Comparison of ENCODE assay signal across 20 cellular contexts in genomic region chr15:32698773-32699390, GRCh38. TPM values are rescaled to one million over a fixed set of nuclear protein-coding genes. Genes with fewer than 3 reads are reported as not detected.
DNase-seq lines count a peak whose midpoint lies in the region; ATAC-seq and TF ChIP-seq lines count a peak whose summit lies in the region.
"Had no signal": no experiment of that assay in that cellular context is flagged by ENCODE, and none has a peak within 500 bp of the region (broad histone marks: within the 10 kb centered on the region; RNA-seq: fewer than 3 reads in every experiment).

No MANE protein-coding gene starts in this region.

- H3K4me2 ChIP-seq in GM23338 (no peak overlapping the region), osteoblast (ENCODE audit: insufficient read depth, low read length) (no peak overlapping the region)

- H3K27me3 ChIP-seq in GM23338 (ENCODE audit: insufficient read depth) (no peaks in the 10 kb centered on the region), osteoblast (ENCODE audit: insufficient read depth, low read length) (no peaks in the 10 kb centered on the region), right atrium auricular region (no peaks in the 10 kb centered on the region)
- H3K27me3 ChIP-seq in CD8-positive, alpha-beta memory T cell (ENCODE audit: insufficient read depth, low read length, poor library complexity, severe bottlenecking) = no peaks in the 10 kb centered on the region

- H3K9me3 ChIP-seq in osteoblast (ENCODE audit: low read depth, low read length) (no peaks in the 10 kb centered on the region), right atrium auricular region (no peaks in the 10 kb centered on the region)
- H3K9me3 ChIP-seq in CD8-positive, alpha-beta memory T cell (ENCODE audit: low read length) = no peaks in the 10 kb centered on the region

- H3K36me3 ChIP-seq in GM23338 (ENCODE audit: insufficient read depth) = no peaks in the 10 kb centered on the region; the same call in 1 of the 2 replicates
- H3K36me3 ChIP-seq in osteoblast (ENCODE audit: insufficient read depth, low read length) = no peaks in the 10 kb centered on the region
- no peaks in the 10 kb centered on the region for H3K36me3 ChIP-seq in right atrium auricular region
- H3K36me3 ChIP-seq in CD8-positive, alpha-beta memory T cell (ENCODE audit: insufficient read depth, low read length) = no peaks in the 10 kb centered on the region

- no peak overlapping the region for H2AFZ ChIP-seq in GM23338
- H2AFZ ChIP-seq in osteoblast (ENCODE audit: low read length) = peak overlapping the region; percentile 38

- no peak overlapping the region for H3K4me3 ChIP-seq in GM23338
- H3K4me3 ChIP-seq in fibroblast of mammary gland (ENCODE audit: control insufficient read depth, low read depth, low read length) = no peak overlapping the region
- no peak overlapping the region for H3K4me3 ChIP-seq in osteoblast (ENCODE audit: insufficient read depth, low read length)
- H3K4me3 ChIP-seq in right atrium auricular region = no peak overlapping the region
- no peak overlapping the region for H3K4me3 ChIP-seq in CD8-positive, alpha-beta memory T cell (ENCODE audit: low read length)

- H3K27ac Mint-ChIP-seq in GM23338 = no peak overlapping the region
- H3K27ac Mint-ChIP-seq in CD8-positive, alpha-beta memory T cell = no peak overlapping the region
- H3K27ac Mint-ChIP-seq: CD14-positive monocyte had no signal

- no peaks in the 10 kb centered on the region for H3F3A ChIP-seq in GM23338 (replicated peaks; ENCODE audit: low read depth)

- H3K27me3 Mint-ChIP-seq in GM23338 (ENCODE audit: insufficient read depth, low read depth, poor library complexity) = no peaks in the 10 kb centered on the region
- H3K27me3 Mint-ChIP-seq in CD8-positive, alpha-beta memory T cell = peaks cover 4 to 34% of the 10 kb centered on the region in 2 donors

- CTCF ChIA-PET in CD8-positive, alpha-beta memory T cell (lab: Charles Lee) = no interaction called here

- H3K79me2 ChIP-seq in GM23338 (replicated peaks; ENCODE audit: insufficient read depth) = no peaks in the 10 kb centered on the region
- no peaks in the 10 kb centered on the region for H3K79me2 ChIP-seq in osteoblast (ENCODE audit: insufficient read depth, low read length)

- H4K20me1 ChIP-seq in GM23338 (replicated peaks; ENCODE audit: insufficient read depth) = no peaks in the 10 kb centered on the region
- H4K20me1 ChIP-seq in osteoblast (ENCODE audit: insufficient read depth, low read length) = no peaks in the 10 kb centered on the region

- peaks cover 3% of the 10 kb centered on the region; the same call in 2 of the 3 replicates for H3K9me3 Mint-ChIP-seq in GM23338
- H3K9me3 Mint-ChIP-seq in CD8-positive, alpha-beta memory T cell = no peaks in the 10 kb centered on the region

- H3K4me3 Mint-ChIP-seq in GM23338 = no peak overlapping the region
- H3K4me3 Mint-ChIP-seq in CD8-positive, alpha-beta memory T cell = no peak overlapping the region
- H3K4me3 Mint-ChIP-seq: CD14-positive monocyte had no signal

- H3K9me2 ChIP-seq in GM23338 (ENCODE audit: insufficient read depth) = 0 out of 2 replicates have a peak, but pooled peaks cover 4% of the 10 kb centered on the region

- POLR2A ChIA-PET in CD8-positive, alpha-beta memory T cell (lab: Charles Lee) = no interaction called here

- H3K4me1 Mint-ChIP-seq in GM23338 = peaks cover 7% of the 10 kb centered on the region; the same call in 2 of the 3 replicates
- H3K4me1 Mint-ChIP-seq in CD8-positive, alpha-beta memory T cell = no peaks in the 10 kb centered on the region

- DNase-seq in GM23338 (ENCODE audit: low spot score) (no peak), NCI-H69 (lab: John Stamatoyannopoulos, UW) (peak; percentile 80), fibroblast of mammary gland (ENCODE audit: low read depth) (peak; percentile 44), osteoblast (ENCODE audit: insufficient read length, low spot score, missing footprints) (peak; percentile 69), NCI-H345 (lab: John Stamatoyannopoulos, UW) (no peak), right atrium auricular region (ENCODE audit: low spot score) (no peak), SKM-1 treated with dmso at 0.1 percent for 144 hours (lab: John Stamatoyannopoulos, UW; ENCODE audit: unreplicated experiment) (no peak)
- no peak for DNase-seq in CD8-positive, alpha-beta memory T cell
- DNase-seq: ACHN, AML-193, COR-L47, Karpas-422, MM.1S, NCI-H1092 treated with DMSO at 0.1 percent for 48 hours, NCI-H1694, NCI-H2107, NCI-H526 treated with DMSO at 0.1 percent for 48 hours, OCI-M1 had no signal

- TF ChIP-seq CTCF in GM23338 (conservative IDR thresholded peaks at IDR 0.05; ENCODE audit: low read depth in 2 of 2) (no peak), fibroblast of mammary gland (conservative IDR thresholded peaks at IDR 0.05; ENCODE audit: control insufficient read depth, insufficient read depth, low read depth, low read length) (no peak), osteoblast (IDR thresholded peaks at IDR 0.05; ENCODE audit: extremely low read depth, low read depth, low read length) (no peak), right atrium auricular region (IDR thresholded peaks at IDR 0.05) (no peak)

- ATAC-seq in GM23338 = peak; percentile 66; the same call in 2 of the 3 replicates

- H3K27ac ChIP-seq in GM23338 (ENCODE audit: low read depth) = no peak overlapping the region
- peak overlapping the region; percentile 40 for H3K27ac ChIP-seq in osteoblast (ENCODE audit: low read depth, low read length)
- no peak overlapping the region for H3K27ac ChIP-seq in right atrium auricular region
- no peak overlapping the region for H3K27ac ChIP-seq in CD8-positive, alpha-beta memory T cell (ENCODE audit: low read depth, low read length)
- H3K27ac ChIP-seq: RWPE1 had no signal

- H3K4me1 ChIP-seq in GM23338 (ENCODE audit: insufficient read depth) (no peaks in the 10 kb centered on the region), osteoblast (ENCODE audit: insufficient read depth, low read length) (peaks cover 14% of the 10 kb centered on the region), right atrium auricular region (no peaks in the 10 kb centered on the region)
- no peaks in the 10 kb centered on the region for H3K4me1 ChIP-seq in CD8-positive, alpha-beta memory T cell (ENCODE audit: insufficient read depth, low read length)

- H3K36me3 Mint-ChIP-seq in GM23338 (ENCODE audit: low read depth) = peaks cover 7% of the 10 kb centered on the region; the same call in 1 of the 3 replicates
- no peaks in the 10 kb centered on the region for H3K36me3 Mint-ChIP-seq in CD8-positive, alpha-beta memory T cell
- H3K36me3 Mint-ChIP-seq: CD14-positive monocyte had no signal

TF ChIP-seq in GM23338, 12 proteins besides CTCF, POLR2A, EP300 and RAD21 (continues in another document):
- TF ChIP-seq NANOG (IDR thresholded peaks at IDR 0.05; ENCODE audit: borderline replicate concordance) (no peak), EZH2phosphoT487 (IDR thresholded peaks at IDR 0.05; ENCODE audit: unreplicated experiment) (no peak), POLR2AphosphoS5 (IDR thresholded peaks at IDR 0.05; ENCODE audit: low read depth) (no peak)

RNA-seq across cellular contexts. Expression of gene GREM1, which starts 18.9 kb away (rescaled TPM):
- total RNA-seq in GM23338 (2014; rRNA removed; shearing (Covaris generic)) = 0.12 and 1.0 TPM in 2 replicates
- polyA plus RNA-seq in GM23338 (2016; fragmentation: Nextera tagmentation; extraction: Ambion mirVana) = 0.21 and 0.27 TPM in 2 replicates
- total RNA-seq in osteoblast (457 and 499 TPM in 2 replicates), right atrium auricular region (under 1 TPM in 1 of 2 donors, not detected in 1; 0.43 TPM)
- total RNA-seq in CD8-positive, alpha-beta memory T cell = not detected
- polyA plus RNA-seq in CD8-positive, alpha-beta memory T cell = not detected
- polyA plus RNA-seq: CD14-positive monocyte had no signal

RNA-seq across cellular contexts. Expression of gene SCG5, which starts 57.4 kb away (rescaled TPM):
- 48.1 and 49.2 TPM in 2 replicates for total RNA-seq in GM23338 (2014; rRNA removed; shearing (Covaris generic))
- polyA plus RNA-seq in GM23338 (2016; fragmentation: Nextera tagmentation; extraction: Ambion mirVana) = 64.4 and 73.3 TPM in 2 replicates
- 6.8 and 9.0 TPM in 2 replicates for total RNA-seq in osteoblast
- under 1 TPM in 1 of 2 donors, not detected in 1; 0.90 TPM for total RNA-seq in right atrium auricular region
- under 1 TPM; 0.24 to 0.28 TPM for total RNA-seq in CD8-positive, alpha-beta memory T cell
- not detected for polyA plus RNA-seq in CD8-positive, alpha-beta memory T cell
- polyA plus RNA-seq: CD14-positive monocyte had no signal

Comparison
In these comparisons a context has a peak if more than half of its experiments do, and no peak if none do; other contexts are left out.
1. DNase-seq: peak in NCI-H69 (single experiment), fibroblast of mammary gland (single experiment) and osteoblast (single experiment); none in GM23338 (single experiment), NCI-H345 (single experiment), right atrium auricular region (single experiment), CD8-positive, alpha-beta memory T cell (0 of 5) and SKM-1 treated with dmso at 0.1 percent for 144 hours (single experiment).
2. RNA of gene GREM1, which starts 18.9 kb away (total RNA-seq): 457 to 499 TPM in osteoblast; 0.12 to 1.0 TPM in GM23338, 0.43 TPM in right atrium auricular region and not detected in CD8-positive, alpha-beta memory T cell; every median in the first group is over 100 times any median in the second.